In the genomic region with DNA sequence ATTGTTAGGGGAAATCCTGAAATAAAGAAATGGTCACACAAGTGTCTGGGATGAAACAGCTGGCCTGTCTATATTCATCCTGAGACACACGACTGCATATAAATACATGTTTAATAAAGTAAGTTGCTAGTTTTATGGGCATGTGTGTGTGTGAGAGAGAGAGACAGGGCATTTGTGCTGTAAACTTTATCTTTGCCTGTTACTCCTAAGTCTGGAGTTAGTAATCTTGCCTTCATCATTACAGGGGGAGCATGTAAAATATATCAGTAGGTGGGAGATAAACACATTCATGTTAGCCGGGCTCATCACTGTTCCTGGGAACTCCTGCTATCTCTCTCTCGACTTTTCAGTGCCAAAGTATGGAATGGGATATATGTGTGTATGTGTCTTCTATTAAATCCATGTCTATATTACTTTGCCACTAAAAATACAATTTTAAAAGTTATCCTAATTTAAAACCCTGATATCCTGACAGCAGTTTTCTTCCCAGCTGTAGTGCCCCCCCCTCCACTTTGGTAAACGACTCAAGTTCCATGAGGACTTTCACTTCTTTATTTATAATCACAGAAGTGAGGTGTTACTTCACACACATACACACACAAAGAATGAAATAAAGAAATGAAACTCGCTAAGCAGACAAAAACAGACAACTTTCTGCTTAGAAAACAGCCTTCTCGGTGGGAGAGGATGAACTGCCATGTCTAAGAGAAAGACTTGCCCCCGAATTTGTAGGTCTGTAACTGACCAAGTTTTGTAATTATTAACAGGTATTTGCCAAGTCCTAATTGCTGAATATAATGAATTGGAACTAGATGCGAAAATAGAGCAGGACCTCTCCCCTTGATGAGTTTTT, we compare ENCODE assay signal across 8 cellular contexts. TPM values are rescaled to one million over a fixed set of nuclear protein-coding genes. Genes with fewer than 3 reads are reported as not detected.
DNase-seq lines count a peak whose midpoint lies in the region; ATAC-seq and TF ChIP-seq lines count a peak whose summit lies in the region.

No MANE protein-coding gene starts in this region.

- peak; percentile 87 for DNase-seq in SIG-M5 treated with dmso at 0.1 percent for 504 hours (lab: John Stamatoyannopoulos, UW; ENCODE audit: unreplicated experiment)
- DNase-seq in lower lobe of right lung = no peak
- no peak for DNase-seq in NCI-H1092 treated with DMSO at 0.1 percent for 48 hours (lab: John Stamatoyannopoulos, UW)
- no peak for DNase-seq in NCI-H1092 (lab: John Stamatoyannopoulos, UW)
- no peak for DNase-seq in KG1 (lab: John Stamatoyannopoulos, UW)

- H3K36me3 ChIP-seq in lower lobe of right lung = no peaks in the 10 kb centered on the region

- H3K4me3 ChIP-seq in lower lobe of right lung = peak overlapping the region; percentile 70

- peak; percentile 81 for ATAC-seq in GM18508 (IDR thresholded peaks at IDR 0.05; ENCODE audit: insufficient read depth, unreplicated experiment)
- peak; percentile 51 for ATAC-seq in HG02678 (IDR thresholded peaks at IDR 0.05; ENCODE audit: unreplicated experiment)
- ATAC-seq in lower lobe of right lung = no peak
- no peak for ATAC-seq in HG03039 (IDR thresholded peaks at IDR 0.05; ENCODE audit: unreplicated experiment)

- H3K27me3 ChIP-seq in lower lobe of right lung (ENCODE audit: low read depth) = peaks cover 27% of the 10 kb centered on the region

- H3K9me3 ChIP-seq in lower lobe of right lung = no peaks in the 10 kb centered on the region

- intact Hi-C loops in lower lobe of right lung (cut with DNase I) = no loop called here

- TF ChIP-seq CTCF in lower lobe of right lung (IDR thresholded peaks at IDR 0.05) = no peak

- peaks cover 12% of the 10 kb centered on the region for H3K4me1 ChIP-seq in lower lobe of right lung

- H3K27ac ChIP-seq in lower lobe of right lung = peak overlapping the region; percentile 98

RNA-seq across cellular contexts. Expression of gene ZEB2, which starts 0.9 kb away (rescaled TPM):
- total RNA-seq in lower lobe of right lung = 220 TPM

Comparison
In these comparisons a context has a peak if more than half of its experiments do, and no peak if none do; other contexts are left out.
1. ATAC-seq: peak in GM18508 (single experiment) and HG02678 (single experiment); none in lower lobe of right lung (0 of 2) and HG03039 (single experiment).